Comparison of ENCODE assay signal across 1 cellular context in genomic region chr6:43499028-43499815, GRCh38.
TF ChIP-seq lines count a peak whose summit lies in the region.

No MANE protein-coding gene starts in this region.

TF ChIP-seq in HepG2, 621 proteins besides CTCF, POLR2A, EP300 and RAD21 (continued from another document and continues in another):
- no peak for TF ChIP-seq ZNF513 (CRISPR knock-in tag; conservative IDR thresholded peaks at IDR 0.05)
- TF ChIP-seq SUZ12 (IDR thresholded peaks at IDR 0.05; ENCODE audit: low read depth, low read length): no peak
- no peak for TF ChIP-seq ESRRA (CRISPR knock-in tag; IDR thresholded peaks at IDR 0.05; ENCODE audit: low read depth)
- no peak for TF ChIP-seq ZNF281 (CRISPR knock-in tag; IDR thresholded peaks at IDR 0.05; ENCODE audit: borderline replicate concordance)
- peak; percentile 25; the same call in 1 of the 2 replicates for TF ChIP-seq SMAD1 (CRISPR knock-in tag; IDR thresholded peaks at IDR 0.05; ENCODE audit: borderline replicate concordance, low read depth)
- no peak for TF ChIP-seq ZNF263 (CRISPR knock-in tag; IDR thresholded peaks at IDR 0.05)
- no peak for TF ChIP-seq EED (CRISPR knock-in tag; IDR thresholded peaks at IDR 0.05)
- TF ChIP-seq ZNF749 (CRISPR knock-in tag; IDR thresholded peaks at IDR 0.05; ENCODE audit: borderline replicate concordance): no peak
- no peak for TF ChIP-seq DZIP1 (CRISPR knock-in tag; IDR thresholded peaks at IDR 0.05)
- TF ChIP-seq KLF11 (CRISPR knock-in tag; IDR thresholded peaks at IDR 0.05): no peak
- no peak for TF ChIP-seq ZNF232 (CRISPR knock-in tag; IDR thresholded peaks at IDR 0.05; ENCODE audit: borderline replicate concordance)
- no peak for TF ChIP-seq ZNF225 (CRISPR knock-in tag; IDR thresholded peaks at IDR 0.05)
- TF ChIP-seq TSC22D2 (CRISPR knock-in tag; IDR thresholded peaks at IDR 0.05; ENCODE audit: borderline replicate concordance): no peak
- 0 out of 2 replicates have a peak, but pooled peaks have one; percentile 43 for TF ChIP-seq ZSCAN29 (CRISPR knock-in tag; conservative IDR thresholded peaks at IDR 0.05)
- TF ChIP-seq PHF20 (CRISPR knock-in tag; IDR thresholded peaks at IDR 0.05): no peak
- TF ChIP-seq POLR2AphosphoS2 (IDR thresholded peaks at IDR 0.05; ENCODE audit: low read depth, low read length): no peak
- TF ChIP-seq CCDC6 (CRISPR knock-in tag; IDR thresholded peaks at IDR 0.05): no peak
- TF ChIP-seq MEIS2 (CRISPR knock-in tag; IDR thresholded peaks at IDR 0.05): no peak
- no peak for TF ChIP-seq TAF15 (IDR thresholded peaks at IDR 0.05; ENCODE audit: low read depth, low read length, poor library complexity, severe bottlenecking)
- no peak for TF ChIP-seq PLRG1 (conservative IDR thresholded peaks at IDR 0.05)
- TF ChIP-seq GTF3A (CRISPR knock-in tag; conservative IDR thresholded peaks at IDR 0.05): no peak
- TF ChIP-seq ZNF234 (CRISPR knock-in tag; conservative IDR thresholded peaks at IDR 0.05): no peak
- TF ChIP-seq ZNF891 (CRISPR knock-in tag; IDR thresholded peaks at IDR 0.05): no peak
- no peak for TF ChIP-seq ZNF512 (CRISPR knock-in tag; IDR thresholded peaks at IDR 0.05)
- TF ChIP-seq SOX6 (IDR thresholded peaks at IDR 0.05): no peak
- TF ChIP-seq SOX6 (CRISPR knock-in tag; IDR thresholded peaks at IDR 0.05): peak; percentile 78
- no peak for TF ChIP-seq TGIF2 (CRISPR knock-in tag; IDR thresholded peaks at IDR 0.05)
- no peak for TF ChIP-seq ZNF580 (CRISPR knock-in tag; IDR thresholded peaks at IDR 0.05; ENCODE audit: borderline replicate concordance, low read depth)
- peak; percentile 80 for TF ChIP-seq ZFX (CRISPR knock-in tag; IDR thresholded peaks at IDR 0.05; ENCODE audit: low read depth)
- TF ChIP-seq ZNF616 (CRISPR knock-in tag; IDR thresholded peaks at IDR 0.05; ENCODE audit: low read depth): no peak
- TF ChIP-seq HHEX (CRISPR knock-in tag; IDR thresholded peaks at IDR 0.05): no peak
- TF ChIP-seq NCOA2 (CRISPR knock-in tag; IDR thresholded peaks at IDR 0.05): no peak
- no peak for TF ChIP-seq RAD51 (IDR thresholded peaks at IDR 0.05; ENCODE audit: borderline replicate concordance)
- TF ChIP-seq KDM5B (CRISPR knock-in tag; IDR thresholded peaks at IDR 0.05; ENCODE audit: borderline replicate concordance): no peak
- no peak for TF ChIP-seq KDM3A (CRISPR knock-in tag; IDR thresholded peaks at IDR 0.05; ENCODE audit: low read depth)
- no peak for TF ChIP-seq ZNF33A (CRISPR knock-in tag; IDR thresholded peaks at IDR 0.05; ENCODE audit: borderline replicate concordance)
- no peak for TF ChIP-seq MTA3 (CRISPR knock-in tag; IDR thresholded peaks at IDR 0.05)
- TF ChIP-seq ZNF598 (CRISPR knock-in tag; IDR thresholded peaks at IDR 0.05; ENCODE audit: borderline replicate concordance): 0 out of 2 replicates have a peak, but pooled peaks have one; percentile 22
- no peak for TF ChIP-seq TRIM24 (CRISPR knock-in tag; IDR thresholded peaks at IDR 0.05)
- no peak for TF ChIP-seq BORCS8-MEF2B (CRISPR knock-in tag; IDR thresholded peaks at IDR 0.05)
- TF ChIP-seq ZNF224 (CRISPR knock-in tag; IDR thresholded peaks at IDR 0.05): peak; percentile 70; the same call in 1 of the 2 replicates
- TF ChIP-seq SRSF4 (IDR thresholded peaks at IDR 0.05; ENCODE audit: low read depth, low read length, poor library complexity, severe bottlenecking): no peak
- TF ChIP-seq CC2D1A (CRISPR knock-in tag; IDR thresholded peaks at IDR 0.05): no peak
- TF ChIP-seq ZNF44 (CRISPR knock-in tag; IDR thresholded peaks at IDR 0.05): no peak
- TF ChIP-seq GPBP1L1 (CRISPR knock-in tag; IDR thresholded peaks at IDR 0.05): no peak
- TF ChIP-seq TEAD3 (CRISPR knock-in tag; optimal IDR thresholded peaks at IDR 0.05; ENCODE audit: borderline replicate concordance): peak; percentile 7
- TF ChIP-seq ATRX (CRISPR knock-in tag; IDR thresholded peaks at IDR 0.05; ENCODE audit: borderline replicate concordance): no peak
- TF ChIP-seq ZNF839 (CRISPR knock-in tag; IDR thresholded peaks at IDR 0.05; ENCODE audit: borderline replicate concordance): no peak
- no peak for TF ChIP-seq ZNF564 (CRISPR knock-in tag; IDR thresholded peaks at IDR 0.05)
- no peak for TF ChIP-seq ZMAT3 (CRISPR knock-in tag; conservative IDR thresholded peaks at IDR 0.05)
- no peak for TF ChIP-seq ZNF253 (CRISPR knock-in tag; IDR thresholded peaks at IDR 0.05; ENCODE audit: borderline replicate concordance)
- TF ChIP-seq PRDM15 (CRISPR knock-in tag; IDR thresholded peaks at IDR 0.05): no peak
- TF ChIP-seq ZNF382 (CRISPR knock-in tag; IDR thresholded peaks at IDR 0.05; ENCODE audit: borderline replicate concordance): no peak
- no peak for TF ChIP-seq MNT (IDR thresholded peaks at IDR 0.05)
- TF ChIP-seq NPAS2 (CRISPR knock-in tag; IDR thresholded peaks at IDR 0.05; ENCODE audit: borderline replicate concordance): no peak
